Comparison of ENCODE assay signal across 2 cellular contexts in the genomic region with DNA sequence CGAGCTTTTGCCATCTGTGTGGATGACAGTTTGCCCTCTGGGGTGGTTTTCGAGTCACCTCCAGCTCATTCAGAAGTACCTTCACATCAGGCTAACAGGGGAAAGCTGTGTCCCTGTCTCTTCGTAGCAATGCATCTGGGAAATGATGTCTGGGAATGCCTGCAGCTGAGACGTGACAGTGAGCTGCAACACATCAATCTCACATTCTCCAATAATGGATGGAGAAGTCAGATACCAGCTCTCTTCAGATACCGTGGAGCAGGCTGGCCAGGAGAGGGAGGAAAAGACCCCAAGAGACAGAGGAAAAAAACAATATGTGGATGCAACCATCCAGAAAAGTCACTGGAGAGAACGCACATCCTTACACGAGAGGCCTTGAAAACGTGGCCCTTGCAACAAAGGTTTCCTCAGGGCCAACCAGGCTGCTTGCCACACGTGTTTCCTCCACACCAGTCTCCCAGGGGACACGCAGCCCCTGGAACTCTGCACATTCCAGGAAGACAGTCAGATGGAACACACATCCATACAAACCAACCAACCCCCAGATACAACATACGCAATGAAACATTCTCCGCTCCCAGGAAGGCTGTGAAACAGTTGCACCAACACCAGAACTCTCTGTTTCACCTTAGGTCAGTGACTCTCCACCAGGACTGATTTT.
TF ChIP-seq lines count a peak whose summit lies in the region.

No MANE protein-coding gene starts in this region.

TF ChIP-seq in SK-N-SH, 30 proteins besides CTCF, POLR2A, EP300 and RAD21 (continued from another document):
- TF ChIP-seq USF1 (IDR thresholded peaks at IDR 0.05; ENCODE audit: borderline replicate concordance, low read depth) (no peak), FOSL2 (IDR thresholded peaks at IDR 0.05; ENCODE audit: borderline replicate concordance, low read depth) (no peak)

TF ChIP-seq in SK-N-SH treated with all-trans-retinoic acid at 6 μM for 48 hours, 23 proteins besides CTCF, POLR2A, EP300 and RAD21 (continued from another document):
- TF ChIP-seq CREB5 (CRISPR knock-in tag; IDR thresholded peaks at IDR 0.05; ENCODE audit: low read depth), result no peak
- TF ChIP-seq POU6F1 (CRISPR knock-in tag; IDR thresholded peaks at IDR 0.05; ENCODE audit: borderline replicate concordance, low read depth), result no peak
